In genomic region chrX:110317079-110317819, GRCh38 we compare ENCODE assay signal across 8 cellular contexts. TPM values are rescaled to one million over a fixed set of nuclear protein-coding genes. Genes with fewer than 3 reads are reported as not detected.
A peak's percentile ranks its signal among the peaks of the same experiment; 100 is the strongest.
DNase-seq lines count a peak whose midpoint lies in the region; ATAC-seq, FAIRE-seq and TF ChIP-seq lines count a peak whose summit lies in the region.

No MANE protein-coding gene starts in this region.

- no peak for TF ChIP-seq CTCF in SK-N-SH (IDR thresholded peaks at IDR 0.05)
- no peak for TF ChIP-seq CTCF in astrocyte (IDR thresholded peaks at IDR 0.05; ENCODE audit: insufficient read depth, low read depth, low read length)

- CTCF ChIA-PET in SK-N-SH (lab: Yijun Ruan, JAX): interaction anchor here (0.7 to 1.3 kb wide), 5 partner anchors 10 to 162 kb away, joined by 3 read pairs; no protein-coding TSS in a partner anchor

- peak overlapping the region; percentile 89 for H3K27ac Mint-ChIP-seq in astrocyte (ENCODE audit: unreplicated experiment)

- peaks cover 45% of the 10 kb centered on the region for H3K79me2 ChIP-seq in SK-N-SH (ENCODE audit: insufficient read depth)
- peaks cover 54% of the 10 kb centered on the region for H3K79me2 ChIP-seq in astrocyte (ENCODE audit: insufficient read depth, low read length)

- H2AFZ ChIP-seq in SK-N-SH (ENCODE audit: low read depth) (peak overlapping the region; percentile 92; the same call in 1 of the 2 replicates), astrocyte (ENCODE audit: low read depth, low read length) (peak overlapping the region; percentile 56)

- TF ChIP-seq EP300 in SK-N-SH (IDR thresholded peaks at IDR 0.05; ENCODE audit: borderline replicate concordance in 1 of 2, low read depth in 1 of 2, low read length in 1 of 2): no peak

- no peaks in the 10 kb centered on the region for H3K9me3 Mint-ChIP-seq in astrocyte (ENCODE audit: unreplicated experiment)

- no peaks in the 10 kb centered on the region for H3K36me3 ChIP-seq in SK-N-SH (replicated peaks in 1 of 2; ENCODE audit: control insufficient read depth in 1 of 2, insufficient read depth in 2 of 2, low read length in 1 of 2)
- no peaks in the 10 kb centered on the region for H3K36me3 ChIP-seq in astrocyte (ENCODE audit: insufficient read depth, low read length)
- H3K36me3 ChIP-seq in iPS-15b (ENCODE audit: control insufficient read depth, insufficient read depth, low read length): no peaks in the 10 kb centered on the region
- no peaks in the 10 kb centered on the region for H3K36me3 ChIP-seq in skeletal muscle tissue (ENCODE audit: control insufficient read depth in 3 of 3, insufficient read depth in 3 of 3, low read length in 3 of 3)

- no peaks in the 10 kb centered on the region for H3K9me3 ChIP-seq in SK-N-SH
- H3K9me3 ChIP-seq in astrocyte (ENCODE audit: insufficient read depth, low read depth, low read length): no peaks in the 10 kb centered on the region
- H3K9me3 ChIP-seq in iPS-15b (ENCODE audit: control insufficient read depth, insufficient read depth, low read length): no peaks in the 10 kb centered on the region
- no peaks in the 10 kb centered on the region for H3K9me3 ChIP-seq in skeletal muscle tissue (ENCODE audit: control insufficient read depth in 3 of 3, low read length in 3 of 3)

- H3K4me1 Mint-ChIP-seq in astrocyte (ENCODE audit: low read depth, unreplicated experiment): peaks cover 6% of the 10 kb centered on the region

- WGBS in SK-N-SH (ENCODE audit: low lambda C conversion rate): 2% methylated on average over 25 of the region's 40 CpGs

- H3F3A ChIP-seq in SK-N-SH (replicated peaks; ENCODE audit: insufficient read depth): peaks cover 3% of the 10 kb centered on the region

- no peaks in the 10 kb centered on the region for H3K9me2 ChIP-seq in SK-N-SH

- H3K36me3 Mint-ChIP-seq in astrocyte (ENCODE audit: low read depth, unreplicated experiment): no peaks in the 10 kb centered on the region

- H3K27me3 ChIP-seq in SK-N-SH (ENCODE audit: insufficient read depth) (no peaks in the 10 kb centered on the region), astrocyte (ENCODE audit: insufficient read depth, low read length) (no peaks in the 10 kb centered on the region), iPS-15b (ENCODE audit: control insufficient read depth, insufficient read depth, low read length) (no peaks in the 10 kb centered on the region), skeletal muscle tissue (ENCODE audit: control insufficient read depth in 3 of 3, insufficient read depth in 3 of 3, low read length in 3 of 3) (no peaks in the 10 kb centered on the region)

- H3K4me3 ChIP-seq in SK-N-SH (ENCODE audit: low read depth in 2 of 2, low read length in 1 of 2) (peak overlapping the region; percentile 75 to 81), astrocyte (ENCODE audit: insufficient read depth, low read depth, low read length) (peak overlapping the region; percentile 72), iPS-15b (ENCODE audit: low read depth, low read length) (peak overlapping the region; percentile 74), skeletal muscle tissue (ENCODE audit: low read length in 3 of 3) (peak overlapping the region; percentile 73 to 83 (median 82))

- no peaks in the 10 kb centered on the region; a peak in 3 of 4 replicates for H3K4me1 ChIP-seq in SK-N-SH (ENCODE audit: control insufficient read depth in 1 of 2, insufficient read depth in 2 of 2, low read depth in 1 of 2, low read length in 1 of 2)
- H3K4me1 ChIP-seq in astrocyte (ENCODE audit: insufficient read depth, low read length): no peaks in the 10 kb centered on the region
- peaks cover 40% of the 10 kb centered on the region for H3K4me1 ChIP-seq in iPS-15b (ENCODE audit: control insufficient read depth, insufficient read depth, low read length)
- peaks cover 0 to 2% (median 0%) of the 10 kb centered on the region in 3 donors for H3K4me1 ChIP-seq in skeletal muscle tissue (ENCODE audit: control insufficient read depth in 3 of 3, insufficient read depth in 3 of 3, low read length in 3 of 3)

- peak; percentile 17 for ATAC-seq in HG02973 (IDR thresholded peaks at IDR 0.05; ENCODE audit: unreplicated experiment)

- H3K9ac ChIP-seq in SK-N-SH (peak overlapping the region; percentile 81), astrocyte (ENCODE audit: low read length) (peak overlapping the region; percentile 97), iPS-15b (ENCODE audit: low read depth, low read length) (peak overlapping the region; percentile 82), skeletal muscle tissue (ENCODE audit: low read depth in 1 of 3, low read length in 3 of 3) (peak overlapping the region; percentile 70 to 85 (median 81))

- peak overlapping the region; percentile 95 for H3K4me3 Mint-ChIP-seq in astrocyte (ENCODE audit: unreplicated experiment)

- no peak for FAIRE-seq in astrocyte (lab: Jason Lieb, UNC)

- H4K20me1 ChIP-seq in SK-N-SH (ENCODE audit: insufficient read depth): peaks cover 4% of the 10 kb centered on the region
- peaks cover 40% of the 10 kb centered on the region for H4K20me1 ChIP-seq in astrocyte (ENCODE audit: insufficient read depth, low read length)

- TF ChIP-seq RAD21 in SK-N-SH (IDR thresholded peaks at IDR 0.05; ENCODE audit: low read length): no peak

- peak overlapping the region; percentile 75 for H3K4me2 ChIP-seq in SK-N-SH
- H3K4me2 ChIP-seq in astrocyte (ENCODE audit: low read length): peak overlapping the region; percentile 88

- H3K27me3 Mint-ChIP-seq in astrocyte (ENCODE audit: low read depth, unreplicated experiment): no peaks in the 10 kb centered on the region

- peak overlapping the region; percentile 62 to 79 for H3K27ac ChIP-seq in SK-N-SH (ENCODE audit: low read depth in 2 of 2, low read length in 1 of 2)
- peak overlapping the region; percentile 85 for H3K27ac ChIP-seq in astrocyte (ENCODE audit: low read depth, low read length)
- H3K27ac ChIP-seq in skeletal muscle tissue (ENCODE audit: low read depth, low read length): peak overlapping the region; percentile 75

- DNase-seq in NCI-H2227 (lab: John Stamatoyannopoulos, UW; ENCODE audit: unreplicated experiment) (peak; percentile 30), NCI-H2227 treated with DMSO at 0.1 percent for 48 hours (lab: John Stamatoyannopoulos, UW) (no peak), SK-N-SH (peak; percentile 55), astrocyte (ENCODE audit: low read depth) (no peak), NCI-H2107 (lab: John Stamatoyannopoulos, UW) (no peak)

- POLR2A ChIA-PET in SK-N-SH (lab: Yijun Ruan, JAX): no interaction called here

TF ChIP-seq in SK-N-SH, 30 proteins besides CTCF, POLR2A, EP300 and RAD21:
- TF ChIP-seq FOXJ3 (CRISPR knock-in tag; IDR thresholded peaks at IDR 0.05): no peak
- TF ChIP-seq GABPA (IDR thresholded peaks at IDR 0.05; ENCODE audit: low read depth): no peak
- no peak for TF ChIP-seq POLR2AphosphoS5 (IDR thresholded peaks at IDR 0.05; ENCODE audit: low read depth, low read length)
- TF ChIP-seq RXRA (IDR thresholded peaks at IDR 0.05; ENCODE audit: borderline replicate concordance, low read depth): no peak
- no peak for TF ChIP-seq MEF2A (IDR thresholded peaks at IDR 0.05; ENCODE audit: borderline replicate concordance, low read depth)
- TF ChIP-seq MXI1 (IDR thresholded peaks at IDR 0.05; ENCODE audit: low read depth, low read length): no peak
- TF ChIP-seq TEAD4 (IDR thresholded peaks at IDR 0.05; ENCODE audit: borderline replicate concordance, insufficient read depth): no peak
- TF ChIP-seq JUND (IDR thresholded peaks at IDR 0.05): no peak
- TF ChIP-seq ZBTB33 (IDR thresholded peaks at IDR 0.05; ENCODE audit: borderline replicate concordance, low read depth): no peak
- no peak for TF ChIP-seq MAX (IDR thresholded peaks at IDR 0.05; ENCODE audit: low read depth)
- TF ChIP-seq RFX5 (IDR thresholded peaks at IDR 0.05; ENCODE audit: low read length): no peak
- TF ChIP-seq EZH2phosphoT487 (IDR thresholded peaks at IDR 0.05; ENCODE audit: borderline replicate concordance, low read depth): no peak
- no peak for TF ChIP-seq YY1 (IDR thresholded peaks at IDR 0.05; ENCODE audit: low read depth)
- TF ChIP-seq USF2 (IDR thresholded peaks at IDR 0.05; ENCODE audit: borderline replicate concordance, low read depth, low read length): no peak
- no peak for TF ChIP-seq FOXM1 (IDR thresholded peaks at IDR 0.05; ENCODE audit: low read depth)

RNA-seq across cellular contexts. Expression of gene AMMECR1, which starts 0.6 kb away (rescaled TPM):
- 1.3 and 1.8 TPM in 2 replicates for polyA plus RNA-seq in SK-N-SH (2012; rRNA removed)
- 1.4 and 2.0 TPM in 2 replicates for polyA plus RNA-seq in SK-N-SH (2012; cell fraction: cytosol; rRNA removed)
- polyA plus RNA-seq in SK-N-SH (2012; cell fraction: nucleus; rRNA removed): 3.2 and 3.7 TPM in 2 replicates
- total RNA-seq in astrocyte (14.7 and 16.0 TPM in 2 replicates), skeletal muscle tissue (4.7 TPM)

RNA-seq across cellular contexts. Expression of gene RTL9, which starts 41.4 kb away (rescaled TPM):
- 0.02 and 0.05 TPM in 2 replicates for polyA plus RNA-seq in SK-N-SH (2012; rRNA removed)
- polyA plus RNA-seq in SK-N-SH (2012; cell fraction: cytosol; rRNA removed): 0.03 and 0.05 TPM in 2 replicates
- polyA plus RNA-seq in SK-N-SH (2012; cell fraction: nucleus; rRNA removed): 0.11 and 0.19 TPM in 2 replicates
- total RNA-seq in astrocyte (0.91 and 0.94 TPM in 2 replicates), skeletal muscle tissue (0.52 TPM)

Comparison
In these comparisons a context has a peak if more than half of its experiments do, and no peak if none do; other contexts are left out.
1. DNase-seq: peak in NCI-H2227 (single experiment) and SK-N-SH (single experiment); none in NCI-H2227 treated with DMSO at 0.1 percent for 48 hours (single experiment), astrocyte (single experiment) and NCI-H2107 (single experiment).
2. Peak in every context shown above with its lines, with median percentiles within 50 percentile points of each other: H3K27ac ChIP-seq, H3K4me3 ChIP-seq and H3K9ac ChIP-seq.